8 cellular contexts compared by ENCODE assay signal in genomic region chr6:120826253-120826652, GRCh38.
DNase-seq lines count a peak whose midpoint lies in the region; ATAC-seq and TF ChIP-seq lines count a peak whose summit lies in the region.

No MANE protein-coding gene starts in this region.

- H3K9me3 ChIP-seq in neural progenitor cell (ENCODE audit: low read depth), result no peaks in the 10 kb centered on the region

- no peaks in the 10 kb centered on the region for H3K4me1 Mint-ChIP-seq in neural progenitor cell

- no peaks in the 10 kb centered on the region for H4K20me1 ChIP-seq in neural progenitor cell (ENCODE audit: low read depth)

- H3K27me3 Mint-ChIP-seq in neural progenitor cell (ENCODE audit: insufficient read depth, low read depth), result no peaks in the 10 kb centered on the region

- H3K4me3 ChIP-seq in brain microvascular endothelial cell (ENCODE audit: low read depth, low read length) (no peak overlapping the region), neural progenitor cell (no peak overlapping the region)

- H3K27me3 ChIP-seq in brain microvascular endothelial cell (replicated peaks) (no peaks in the 10 kb centered on the region), neural progenitor cell (no peaks in the 10 kb centered on the region)

- no peaks in the 10 kb centered on the region for H3K36me3 ChIP-seq in brain microvascular endothelial cell (replicated peaks)
- H3K36me3 ChIP-seq in neural progenitor cell, result no peaks in the 10 kb centered on the region

- ATAC-seq in HG02938 (IDR thresholded peaks at IDR 0.05; ENCODE audit: unreplicated experiment), result no peak
- ATAC-seq in GM21423 (IDR thresholded peaks at IDR 0.05; ENCODE audit: unreplicated experiment), result no peak

- H3K4me3 Mint-ChIP-seq in neural progenitor cell, result no peak overlapping the region

- H3K4me1 ChIP-seq in neural progenitor cell, result no peaks in the 10 kb centered on the region

- H2AFZ ChIP-seq in neural progenitor cell (replicated peaks), result no peak overlapping the region

- no peak overlapping the region for H3K4me2 ChIP-seq in neural progenitor cell

- H3K36me3 Mint-ChIP-seq in neural progenitor cell, result no peaks in the 10 kb centered on the region

- TF ChIP-seq CTCF in brain microvascular endothelial cell (IDR thresholded peaks at IDR 0.05; ENCODE audit: low read depth, low read length, missing control alignments) (peak; percentile 56), neural progenitor cell (IDR thresholded peaks at IDR 0.05) (peak; percentile 76)

- H3K79me2 ChIP-seq in neural progenitor cell (ENCODE audit: low read depth), result no peaks in the 10 kb centered on the region

- peaks cover 2% of the 10 kb centered on the region for H3K9me3 Mint-ChIP-seq in neural progenitor cell

- H3K9ac ChIP-seq in neural progenitor cell, result no peak overlapping the region

- no peak overlapping the region for H3K27ac Mint-ChIP-seq in neural progenitor cell

- H3F3A ChIP-seq in neural progenitor cell (ENCODE audit: low read depth), result no peaks in the 10 kb centered on the region

- no peak overlapping the region for H3K27ac ChIP-seq in brain microvascular endothelial cell
- no peak overlapping the region for H3K27ac ChIP-seq in neural progenitor cell

- in situ Hi-C loops in brain microvascular endothelial cell (cut with HindIII; ENCODE audit: low pct_ligation_motif_present, low sequenced_read_pairs), result no loop called here

- peak; percentile 19 for DNase-seq in activated T-cell treated with anti-CD3 and anti-CD28 coated beads, Interleukin-2, amount 50 U/mL, for 48 hours
- DNase-seq in activated T-cell treated with anti-CD3 and anti-CD28 coated beads for 4 hours (no peak), NCI-H1105 (lab: John Stamatoyannopoulos, UW) (peak; percentile 21), brain microvascular endothelial cell (no peak), neural progenitor cell (ENCODE audit: low spot score) (peak; percentile 47)
- DNase-seq in effector CD8-positive, alpha-beta T cell (lab: John Stamatoyannopoulos, UW), result no peak

Comparison
In these comparisons a context has a peak if more than half of its experiments do, and no peak if none do; other contexts are left out.
1. DNase-seq: peak in activated T-cell treated with anti-CD3 and anti-CD28 coated beads, Interleukin-2, amount 50 U/mL, for 48 hours (2 of 2), NCI-H1105 (single experiment) and neural progenitor cell (single experiment); none in activated T-cell treated with anti-CD3 and anti-CD28 coated beads for 4 hours (single experiment), brain microvascular endothelial cell (single experiment) and effector CD8-positive, alpha-beta T cell (single experiment).